In the genomic region with DNA sequence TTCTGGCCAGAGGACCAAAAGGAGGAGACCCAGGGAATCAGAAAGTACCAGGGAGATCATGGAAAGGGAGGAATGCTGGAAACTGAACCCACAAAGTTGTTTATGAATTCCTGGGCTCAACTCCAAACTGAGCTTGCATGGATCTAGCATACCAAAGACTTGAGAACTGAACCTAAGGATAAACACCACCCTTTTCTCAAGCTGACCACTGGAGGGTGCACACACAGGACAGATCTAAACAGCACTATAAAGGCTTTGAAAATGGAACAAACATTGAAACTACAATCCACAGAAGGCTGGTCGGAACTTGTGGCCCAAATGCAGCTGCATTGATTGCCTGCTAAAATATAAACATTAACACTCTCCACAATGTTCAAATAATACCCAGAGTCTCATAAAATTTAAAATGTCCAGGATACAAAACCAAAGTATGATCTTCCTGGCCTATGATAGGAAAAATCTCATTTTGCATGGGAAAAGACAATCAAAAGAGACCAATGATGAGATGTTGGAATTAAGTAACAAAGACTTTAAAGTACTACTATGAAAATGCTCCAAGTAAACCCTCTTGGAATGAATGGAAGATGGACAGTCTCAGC, we compare ENCODE assay signal across 8 cellular contexts. TPM values are rescaled to one million over a fixed set of nuclear protein-coding genes. Genes with fewer than 3 reads are reported as not detected.
DNase-seq lines count a peak whose midpoint lies in the region; ATAC-seq and TF ChIP-seq lines count a peak whose summit lies in the region.

No MANE protein-coding gene starts in this region.

- peaks cover 4% of the 10 kb centered on the region for H3K27me3 Mint-ChIP-seq in neural crest cell (ENCODE audit: low read depth)

- peaks cover 5% of the 10 kb centered on the region for H3K36me3 Mint-ChIP-seq in neural crest cell (ENCODE audit: low read depth)

- H3K4me3 Mint-ChIP-seq in neural crest cell = no peak overlapping the region

- DNase-seq in NCI-H2227 (lab: John Stamatoyannopoulos, UW; ENCODE audit: unreplicated experiment) (peak; percentile 19), NCI-H2227 treated with DMSO at 0.1 percent for 48 hours (lab: John Stamatoyannopoulos, UW) (no peak), RPMI8226 (peak; percentile 61), epithelial cell of proximal tubule (ENCODE audit: low read depth) (no peak), neural crest cell (ENCODE audit: low read depth, low spot score) (no peak), SHP77 treated with DMSO at 0.1 percent for 48 hours (lab: John Stamatoyannopoulos, UW) (no peak), NCI-H187 (lab: John Stamatoyannopoulos, UW) (no peak)

- TF ChIP-seq CTCF in epithelial cell of proximal tubule (conservative IDR thresholded peaks at IDR 0.05; ENCODE audit: low read depth, low read length) = peak; percentile 70
- TF ChIP-seq CTCF in neural crest cell (conservative IDR thresholded peaks at IDR 0.05) = peak; percentile 61

- no peak overlapping the region for H3K27ac Mint-ChIP-seq in neural crest cell (ENCODE audit: unreplicated experiment)

- H3K4me3 ChIP-seq in epithelial cell of proximal tubule (ENCODE audit: low read depth, low read length) = no peak overlapping the region

- peaks cover 5% of the 10 kb centered on the region for H3K9me3 Mint-ChIP-seq in neural crest cell

- no peaks in the 10 kb centered on the region for H3K4me1 Mint-ChIP-seq in neural crest cell

- ATAC-seq in HG02642 (IDR thresholded peaks at IDR 0.05; ENCODE audit: poor library complexity, unreplicated experiment) = peak; percentile 52

RNA-seq across cellular contexts. Expression of a gene that starts 15.6 kb away (rescaled TPM):
- total RNA-seq in epithelial cell of proximal tubule (33.0 and 41.5 TPM in 2 replicates), neural crest cell (4.5 and 4.7 TPM in 2 replicates)

RNA-seq across cellular contexts. Expression of a gene that starts 37.1 kb away (rescaled TPM):
- total RNA-seq in epithelial cell of proximal tubule = not detected in 2 replicates
- total RNA-seq in neural crest cell = not detected in 2 replicates

RNA-seq across cellular contexts. Expression of a gene that starts 50.6 kb away (rescaled TPM):
- total RNA-seq in epithelial cell of proximal tubule (12.4 and 21.3 TPM in 2 replicates), neural crest cell (35.2 and 37.1 TPM in 2 replicates)

Comparison
In these comparisons a context has a peak if more than half of its experiments do, and no peak if none do; other contexts are left out.
1. DNase-seq: peak in NCI-H2227 (single experiment) and RPMI8226 (single experiment); none in NCI-H2227 treated with DMSO at 0.1 percent for 48 hours (single experiment), epithelial cell of proximal tubule (single experiment), neural crest cell (single experiment), SHP77 treated with DMSO at 0.1 percent for 48 hours (single experiment) and NCI-H187 (0 of 2).